In genomic region chr10:79602953-79603352, GRCh38 we compare ENCODE assay signal across 17 cellular contexts. TPM values are rescaled to one million over a fixed set of nuclear protein-coding genes. Genes with fewer than 3 reads are reported as not detected.
DNase-seq lines count a peak whose midpoint lies in the region; ATAC-seq and TF ChIP-seq lines count a peak whose summit lies in the region.
"Had no signal": no experiment of that assay in that cellular context is flagged by ENCODE, and none has a peak within 500 bp of the region (broad histone marks: within the 10 kb centered on the region; RNA-seq: fewer than 3 reads in every experiment).

No MANE protein-coding gene starts in this region.

- no peak for ATAC-seq in GM18498 (IDR thresholded peaks at IDR 0.05; ENCODE audit: unreplicated experiment)

- peaks cover 2% of the 10 kb centered on the region for H3K27me3 Mint-ChIP-seq in endothelial cell (ENCODE audit: unreplicated experiment)

- no peaks in the 10 kb centered on the region for H3K79me2 ChIP-seq in DOHH2 (ENCODE audit: control insufficient read depth, low read length)

- TF ChIP-seq CTCF in DOHH2 (IDR thresholded peaks at IDR 0.05; ENCODE audit: low read depth, low read length, poor library complexity, severe bottlenecking) (no peak), GM12873 (IDR thresholded peaks at IDR 0.05; ENCODE audit: insufficient read depth, low read depth, low read length, missing control alignments) (peak; percentile 19), esophagus muscularis mucosa (IDR thresholded peaks at IDR 0.05) (no peak), endothelial cell (IDR thresholded peaks at IDR 0.05; ENCODE audit: unreplicated experiment) (no peak)

- DNase-seq in NAMALWA (ENCODE audit: low spot score): peak; percentile 43
- peak; percentile 84 for DNase-seq in esophagus muscularis mucosa (ENCODE audit: extremely low spot score)
- no peak for DNase-seq in endothelial cell (ENCODE audit: low spot score)
- no peak for DNase-seq in activated CD4-positive, CD25-positive, alpha-beta regulatory T cell (lab: John Stamatoyannopoulos, UW)
- DNase-seq in GM19240 (ENCODE audit: insufficient read length, low spot score): no peak
- DNase-seq: C1 segment of cervical spinal cord; CD4-positive, alpha-beta memory T cell; DMS79; EL; GOT3; H9; IMR-90 had no signal

- no peak overlapping the region for H3K27ac Mint-ChIP-seq in endothelial cell (ENCODE audit: unreplicated experiment)
- H3K27ac Mint-ChIP-seq: B cell; CD4-positive, alpha-beta memory T cell; H9 had no signal

- H3K36me3 ChIP-seq in DOHH2 (ENCODE audit: control insufficient read depth, low read length) (no peaks in the 10 kb centered on the region), esophagus muscularis mucosa (no peaks in the 10 kb centered on the region)

- H3K4me3 ChIP-seq in DOHH2 (ENCODE audit: low read length) (no peak overlapping the region), esophagus muscularis mucosa (no peak overlapping the region)

- H3K27ac ChIP-seq in DOHH2 (ENCODE audit: low read depth, low read length): no peak overlapping the region
- H3K27ac ChIP-seq in esophagus muscularis mucosa (replicated peaks in 1 of 4): no peak overlapping the region

- no peaks in the 10 kb centered on the region for H3K9me2 ChIP-seq in DOHH2 (replicated peaks; ENCODE audit: control insufficient read depth, low read length)

- H3K27me3 ChIP-seq in DOHH2 (ENCODE audit: control insufficient read depth, low read length) (no peaks in the 10 kb centered on the region), esophagus muscularis mucosa (peaks cover 0 to 3% (median 0%) of the 10 kb centered on the region in 4 donors)

- H3K4me3 Mint-ChIP-seq in endothelial cell (ENCODE audit: unreplicated experiment): no peak overlapping the region
- H3K4me3 Mint-ChIP-seq: B cell; CD4-positive, alpha-beta memory T cell; H9 had no signal

- H3K4me1 Mint-ChIP-seq in endothelial cell (ENCODE audit: unreplicated experiment): peaks cover 6% of the 10 kb centered on the region
- H3K4me1 Mint-ChIP-seq: CD4-positive, alpha-beta memory T cell had no signal

- H4K20me1 ChIP-seq in DOHH2 (ENCODE audit: control insufficient read depth, insufficient read depth, low read depth, low read length): no peaks in the 10 kb centered on the region

- 0 out of 2 replicates have a peak overlapping the region, but pooled peaks have one; percentile 13 for H3K4me2 ChIP-seq in DOHH2 (ENCODE audit: low read length)

- H3K36me3 Mint-ChIP-seq in endothelial cell (ENCODE audit: low read depth, unreplicated experiment): peaks cover 15% of the 10 kb centered on the region
- H3K36me3 Mint-ChIP-seq: CD4-positive, alpha-beta memory T cell had no signal

- 83% methylated on average over 2 of the region's 2 CpGs for WGBS in esophagus muscularis mucosa

- no peaks in the 10 kb centered on the region for H3K9me3 Mint-ChIP-seq in endothelial cell (ENCODE audit: unreplicated experiment)

- TF ChIP-seq EP300 in esophagus muscularis mucosa (IDR thresholded peaks at IDR 0.05): no peak

- H3K4me1 ChIP-seq in DOHH2 (ENCODE audit: control insufficient read depth, low read length): peaks cover 31% of the 10 kb centered on the region
- H3K4me1 ChIP-seq in esophagus muscularis mucosa: no peaks in the 10 kb centered on the region

- peaks cover 2% of the 10 kb centered on the region; the same call in 1 of the 2 replicates for H3K9me3 ChIP-seq in DOHH2 (ENCODE audit: control insufficient read depth, insufficient read depth, low read length)
- H3K9me3 ChIP-seq in esophagus muscularis mucosa: peaks cover 0 to 13% (median 7%) of the 10 kb centered on the region in 4 donors

- no peaks in the 10 kb centered on the region for H3F3A ChIP-seq in DOHH2 (ENCODE audit: control insufficient read depth, insufficient read depth)

- no peak for TF ChIP-seq POLR2A in esophagus muscularis mucosa (IDR thresholded peaks at IDR 0.05; ENCODE audit: low read depth)

- intact Hi-C loops in esophagus muscularis mucosa (cut with DNase I): no loop called here

RNA-seq across cellular contexts. Expression of gene SFTPA1, which starts 7.8 kb away (rescaled TPM):
- 10 to 100 TPM in 1 of 4 donors, 1 to 10 TPM in 2, not detected in 1; 3.3 to 11.9 (median 7.1) TPM for total RNA-seq in esophagus muscularis mucosa
- total RNA-seq in endothelial cell (ENCODE audit: unreplicated experiment): not detected
- total RNA-seq: B cell; CD4-positive, alpha-beta memory T cell; H9; HT-29; IMR-90 had no signal

RNA-seq across cellular contexts. Expression of gene SFTPA2, which starts 42.7 kb away (rescaled TPM):
- total RNA-seq in esophagus muscularis mucosa: 10 to 100 TPM in 1 of 4 donors, 1 to 10 TPM in 2, not detected in 1; 7.5 to 12.9 (median 8.3) TPM
- not detected for total RNA-seq in endothelial cell (ENCODE audit: unreplicated experiment)
- total RNA-seq: B cell; CD4-positive, alpha-beta memory T cell; H9; IMR-90 had no signal

Comparison
In these comparisons a context has a peak if more than half of its experiments do, and no peak if none do; other contexts are left out.
1. DNase-seq: peak in NAMALWA (single experiment) and esophagus muscularis mucosa (single experiment); none in endothelial cell (single experiment), activated CD4-positive, CD25-positive, alpha-beta regulatory T cell (0 of 4) and GM19240 (single experiment).